In the genomic region with DNA sequence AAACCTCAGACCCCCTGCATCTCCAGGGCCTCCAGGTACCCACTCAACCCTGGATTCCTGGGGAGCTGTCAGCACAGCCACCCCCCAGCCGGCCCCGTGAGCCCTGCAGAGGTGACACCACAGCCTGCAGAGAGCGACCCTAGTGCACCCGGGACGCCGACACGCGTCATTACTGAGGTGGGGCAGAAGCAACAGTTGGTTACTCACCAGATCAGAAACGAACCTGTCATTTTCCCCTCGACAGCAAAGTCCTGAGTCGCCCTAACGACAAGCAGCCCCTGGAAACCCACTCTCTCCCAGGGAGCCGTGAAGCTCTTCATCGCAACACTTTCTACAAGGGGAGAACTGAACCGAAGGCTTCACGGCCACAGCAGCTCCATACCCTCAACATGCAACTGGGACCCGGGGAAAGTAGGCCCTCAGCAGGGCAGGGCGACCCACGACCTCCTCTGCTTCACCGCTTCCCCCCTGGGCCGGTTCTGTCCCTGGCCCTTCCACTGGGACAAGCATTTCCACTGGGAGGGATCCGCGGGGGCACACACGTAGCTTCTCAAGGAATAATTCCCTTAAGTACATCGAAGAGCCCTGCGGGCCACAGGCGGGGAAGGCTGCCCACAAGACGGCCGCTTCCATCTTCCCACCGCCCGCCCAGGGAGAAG, we compare ENCODE assay signal across 8 cellular contexts. TPM values are rescaled to one million over a fixed set of nuclear protein-coding genes. Genes with fewer than 3 reads are reported as not detected.
DNase-seq lines count a peak whose midpoint lies in the region; ATAC-seq and TF ChIP-seq lines count a peak whose summit lies in the region.

No MANE protein-coding gene starts in this region.

- H3K36me3 Mint-ChIP-seq in activated naive CD4-positive, alpha-beta T cell treated with anti-CD3 and anti-CD28 coated beads, Interleukin-2, amount 50 U/mL, for 24 hours, result peaks cover 6% of the 10 kb centered on the region

- peaks cover 3% of the 10 kb centered on the region for H3K9me3 Mint-ChIP-seq in activated naive CD4-positive, alpha-beta T cell treated with anti-CD3 and anti-CD28 coated beads, Interleukin-2, amount 50 U/mL, for 24 hours

- no peaks in the 10 kb centered on the region for H3K27me3 Mint-ChIP-seq in activated naive CD4-positive, alpha-beta T cell treated with anti-CD3 and anti-CD28 coated beads, Interleukin-2, amount 50 U/mL, for 24 hours

- DNase-seq in COLO668 (lab: John Stamatoyannopoulos, UW; ENCODE audit: unreplicated experiment), result peak; percentile 28
- DNase-seq in RWPE1 (ENCODE audit: low spot score), result no peak
- DNase-seq in iris pigment epithelial cell (ENCODE audit: low read depth), result peak; percentile 40
- peak; percentile 72 for DNase-seq in stimulated activated CD4-positive, alpha-beta T cell treated with anti-CD3 and anti-CD28 coated beads, Interleukin-4, amount 100 ng/mL, for 24 hours
- DNase-seq in posterior vena cava (ENCODE audit: low spot score), result no peak

- CTCF ChIA-PET in RWPE1 (lab: Yijun Ruan, JAX), result interaction anchor here (0.6 kb wide), 1 partner anchor 59 kb away, joined by 5 read pairs; no protein-coding TSS in a partner anchor

- H3K27ac ChIP-seq in RWPE1, result peak overlapping the region; percentile 71

- H3K27ac Mint-ChIP-seq in activated naive CD4-positive, alpha-beta T cell treated with anti-CD3 and anti-CD28 coated beads, Interleukin-2, amount 50 U/mL, for 24 hours, result peak overlapping the region; percentile 96

- POLR2A ChIA-PET in RWPE1 (lab: Yijun Ruan, JAX; ENCODE audit: low non-redundant PET), result no interaction called here

- peaks cover 54% of the 10 kb centered on the region for H3K4me1 Mint-ChIP-seq in activated naive CD4-positive, alpha-beta T cell treated with anti-CD3 and anti-CD28 coated beads, Interleukin-2, amount 50 U/mL, for 24 hours

- TF ChIP-seq CTCF in RWPE1 (conservative IDR thresholded peaks at IDR 0.05; ENCODE audit: low read depth), result no peak

- peak overlapping the region; percentile 92 for H3K4me3 Mint-ChIP-seq in activated naive CD4-positive, alpha-beta T cell treated with anti-CD3 and anti-CD28 coated beads, Interleukin-2, amount 50 U/mL, for 24 hours

- intact Hi-C loops in posterior vena cava (cut with DNase I), result loop anchor here in 1 of 2 donors (10.0 kb wide), 1 partner anchor 1381 kb away; no protein-coding TSS in a partner anchor

- ATAC-seq in GM18907 (IDR thresholded peaks at IDR 0.05; ENCODE audit: unreplicated experiment) (no peak), GM18498 (IDR thresholded peaks at IDR 0.05; ENCODE audit: unreplicated experiment) (no peak)

RNA-seq across cellular contexts. Expression of a gene that starts 1.6 kb away (rescaled TPM):
- total RNA-seq in posterior vena cava, result 10 to 100 TPM; 20.8 to 21.7 TPM

RNA-seq across cellular contexts. Expression of a gene that starts 27.6 kb away (rescaled TPM):
- 1 to 10 TPM; 7.3 to 8.5 TPM for total RNA-seq in posterior vena cava

Comparison
In these comparisons a context has a peak if more than half of its experiments do, and no peak if none do; other contexts are left out.
1. DNase-seq: peak in COLO668 (single experiment), iris pigment epithelial cell (single experiment) and stimulated activated CD4-positive, alpha-beta T cell treated with anti-CD3 and anti-CD28 coated beads, Interleukin-4, amount 100 ng/mL, for 24 hours (single experiment); none in RWPE1 (single experiment) and posterior vena cava (single experiment).